In the genomic region with DNA sequence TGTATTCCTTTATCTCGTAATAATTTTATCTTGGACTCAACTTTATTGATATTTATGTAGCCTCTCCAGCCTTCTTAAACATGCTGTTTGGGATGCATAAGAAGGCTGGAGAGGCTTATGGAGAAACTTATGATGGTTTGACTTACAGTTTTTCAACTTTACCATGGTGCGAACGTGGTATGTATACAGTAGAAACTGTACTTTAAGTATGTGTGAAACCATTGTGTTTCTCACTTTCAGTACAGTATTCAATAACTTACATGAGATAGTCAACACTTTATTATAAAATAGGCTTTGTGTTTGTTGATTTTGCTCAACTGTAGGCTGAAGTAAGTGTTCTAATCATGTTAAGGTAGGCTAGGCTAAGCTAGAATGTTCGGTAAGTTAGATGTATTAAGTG, we compare ENCODE assay signal across 22 cellular contexts.
"Had no signal": no experiment of that assay in that cellular context is flagged by ENCODE, and none has a peak within 500 bp of the region (broad histone marks: within the 10 kb centered on the region; RNA-seq: fewer than 3 reads in every experiment).

No MANE protein-coding gene starts in this region.

- H3K4me1 ChIP-seq: prostate gland had no signal

- ATAC-seq: left ventricle myocardium superior; lower lobe of right lung; naive thymus-derived CD8-positive, alpha-beta T cell; sciatic nerve; stimulated activated effector memory CD8-positive, alpha-beta T cell treated with anti-CD3 and anti-CD28 coated beads, Interleukin-12 subunit alpha, Interleukin-12 subunit beta, amount 100 ng/mL, for 72 hours had no signal

- H3K4me2 ChIP-seq: smooth muscle cell had no signal

- FAIRE-seq: frontal cortex, keratinocyte, urothelium cell line had no signal

- H3K27me3 Mint-ChIP-seq: naive thymus-derived CD8-positive, alpha-beta T cell had no signal

- H3K9me3 ChIP-seq: lower lobe of right lung, neutrophil, prostate gland, thoracic aorta, tibial nerve, upper lobe of left lung had no signal

- DNase-seq: cortex of kidney; left ventricle myocardium superior; lower lobe of right lung; naive thymus-derived CD8-positive, alpha-beta T cell; stimulated activated CD4-positive, alpha-beta T cell treated with anti-CD3 and anti-CD28 coated beads, Interleukin-12 subunit alpha, Interleukin-12 subunit beta, amount 100 ng/mL, for 4 hours; stimulated activated CD4-positive, alpha-beta T cell treated with anti-CD3 and anti-CD28 coated beads, Interleukin-1b, Interleukin-23, amount 100 ng/mL, for 48 hours; stimulated activated CD4-positive, alpha-beta T cell treated with anti-CD3 and anti-CD28 coated beads, Interleukin-4, amount 100 ng/mL, for 1 hour; stimulated activated naive CD4-positive, alpha-beta T cell treated with Interleukin-2 at 50 U/mL for 16 hours had no signal

- H3K4me3 ChIP-seq: lower lobe of right lung, prostate gland, right atrium auricular region, smooth muscle cell, thoracic aorta, tibial nerve, upper lobe of left lung had no signal

- H3K4me3 Mint-ChIP-seq: naive thymus-derived CD8-positive, alpha-beta T cell; neural crest cell; stimulated activated effector memory CD8-positive, alpha-beta T cell treated with anti-CD3 and anti-CD28 coated beads, Interleukin-12 subunit alpha, Interleukin-12 subunit beta, amount 100 ng/mL, for 72 hours had no signal

- H3K27ac ChIP-seq: lower lobe of right lung, neutrophil, parathyroid adenoma, prostate gland, right atrium auricular region, thoracic aorta, tibial nerve, upper lobe of left lung had no signal

- H3K9ac ChIP-seq: parathyroid adenoma had no signal

- H3K9me3 Mint-ChIP-seq: stimulated activated effector memory CD8-positive, alpha-beta T cell treated with anti-CD3 and anti-CD28 coated beads, Interleukin-12 subunit alpha, Interleukin-12 subunit beta, amount 100 ng/mL, for 72 hours had no signal

- H2AFZ ChIP-seq: parathyroid adenoma had no signal

- H3K36me3 Mint-ChIP-seq: naive thymus-derived CD8-positive, alpha-beta T cell had no signal

- H3K27me3 ChIP-seq: neutrophil, right atrium auricular region, tibial nerve, upper lobe of left lung had no signal

- H3K36me3 ChIP-seq: lower lobe of right lung, neutrophil, prostate gland, right atrium auricular region, thoracic aorta, tibial nerve, upper lobe of left lung had no signal
